Comparison of ENCODE assay signal across 11 cellular contexts in genomic region chr5:55437452-55437851, GRCh38.
DNase-seq lines count a peak whose midpoint lies in the region; ATAC-seq and TF ChIP-seq lines count a peak whose summit lies in the region.
"Had no signal": no experiment of that assay in that cellular context is flagged by ENCODE, and none has a peak within 500 bp of the region (broad histone marks: within the 10 kb centered on the region; RNA-seq: fewer than 3 reads in every experiment).

No MANE protein-coding gene starts in this region.

- H3K4me1 ChIP-seq in cardiac muscle cell (ENCODE audit: low read depth), result peaks cover 41% of the 10 kb centered on the region
- H3K4me1 ChIP-seq in duodenal mucosa (ENCODE audit: control insufficient read depth in 1 of 2, insufficient read depth in 2 of 2, low read length in 2 of 2), result peaks cover 0 to 19% of the 10 kb centered on the region in 2 donors
- H3K4me1 ChIP-seq in naive thymus-derived CD4-positive, alpha-beta T cell (ENCODE audit: control insufficient read depth in 2 of 2, insufficient read depth in 2 of 2, low read length in 2 of 2), result peaks cover 0 to 2% of the 10 kb centered on the region in 2 donors
- peaks cover 26% of the 10 kb centered on the region for H3K4me1 ChIP-seq in upper lobe of right lung

- TF ChIP-seq CTCF in cardiac muscle cell (IDR thresholded peaks at IDR 0.05; ENCODE audit: low read depth, low read length), result no peak
- no peak for TF ChIP-seq CTCF in upper lobe of right lung (IDR thresholded peaks at IDR 0.05)

- no peak overlapping the region for H3K4me3 ChIP-seq in cardiac muscle cell
- no peak overlapping the region for H3K4me3 ChIP-seq in duodenal mucosa (ENCODE audit: low read depth in 1 of 2, low read length in 2 of 2)
- no peak overlapping the region for H3K4me3 ChIP-seq in naive thymus-derived CD4-positive, alpha-beta T cell (ENCODE audit: low read length)
- no peak overlapping the region for H3K4me3 ChIP-seq in upper lobe of right lung
- H3K4me3 ChIP-seq: ovary had no signal

- peak overlapping the region; percentile 93 for H3K27ac ChIP-seq in cardiac muscle cell
- peak overlapping the region; percentile 28 for H3K27ac ChIP-seq in duodenal mucosa (ENCODE audit: low read depth, low read length)
- H3K27ac ChIP-seq in naive thymus-derived CD4-positive, alpha-beta T cell (ENCODE audit: low read depth, low read length), result no peak overlapping the region
- H3K27ac ChIP-seq in upper lobe of right lung, result peak overlapping the region; percentile 73

- ATAC-seq in left ventricle myocardium superior, result no peak
- ATAC-seq in naive thymus-derived CD4-positive, alpha-beta T cell, result no peak
- ATAC-seq in upper lobe of right lung, result no peak
- no peak for ATAC-seq in HG02970 (IDR thresholded peaks at IDR 0.05; ENCODE audit: low FRiP score, unreplicated experiment)
- no peak for ATAC-seq in left colon

- DNase-seq in cardiac muscle cell (ENCODE audit: low read depth in 1 of 2, low spot score in 1 of 2) (no peak), left ventricle myocardium superior (no peak), upper lobe of right lung (no peak), NCI-H510A (lab: John Stamatoyannopoulos, UW) (no peak), left colon (no peak)
- DNase-seq in naive thymus-derived CD4-positive, alpha-beta T cell, result no peak
- DNase-seq: activated CD8-positive, alpha-beta memory T cell treated with anti-CD3 and anti-CD28 coated beads, Interleukin-2, amount 50 U/mL, for 48 hours had no signal

- H3K36me3 Mint-ChIP-seq in naive thymus-derived CD4-positive, alpha-beta T cell, result peaks cover 37 to 56% (median 52%) of the 10 kb centered on the region in 5 donors

- H3K9me3 ChIP-seq in cardiac muscle cell (ENCODE audit: low read depth), result no peaks in the 10 kb centered on the region
- no peaks in the 10 kb centered on the region for H3K9me3 ChIP-seq in duodenal mucosa (ENCODE audit: control insufficient read depth in 1 of 2, low read length in 2 of 2)
- peaks cover 0 to 17% (median 0%) of the 10 kb centered on the region in 3 experiments for H3K9me3 ChIP-seq in naive thymus-derived CD4-positive, alpha-beta T cell (ENCODE audit: control insufficient read depth in 2 of 3, low read length in 3 of 3)
- H3K9me3 ChIP-seq in upper lobe of right lung, result no peaks in the 10 kb centered on the region
- H3K9me3 ChIP-seq: ovary had no signal

- no peaks in the 10 kb centered on the region for H3K27me3 ChIP-seq in cardiac muscle cell
- H3K27me3 ChIP-seq in duodenal mucosa (ENCODE audit: control insufficient read depth in 1 of 2, insufficient read depth in 2 of 2, low read length in 2 of 2), result no peaks in the 10 kb centered on the region
- H3K27me3 ChIP-seq in naive thymus-derived CD4-positive, alpha-beta T cell (ENCODE audit: control insufficient read depth in 2 of 2, insufficient read depth in 2 of 2, low read length in 2 of 2), result no peaks in the 10 kb centered on the region
- H3K27me3 ChIP-seq in upper lobe of right lung, result no peaks in the 10 kb centered on the region
- H3K27me3 ChIP-seq: ovary had no signal

- intact Hi-C loops in left ventricle myocardium superior (cut with micrococcal nuclease) (no loop called here), upper lobe of right lung (cut with DNase I) (no loop called here), left colon (cut with DNase I, micrococcal nuclease) (no loop called here)
- intact Hi-C loops in naive thymus-derived CD4-positive, alpha-beta T cell (cut with micrococcal nuclease), result no loop called here

- POLR2A ChIA-PET in naive thymus-derived CD4-positive, alpha-beta T cell (lab: Charles Lee), result no interaction called here

- H3K36me3 ChIP-seq in cardiac muscle cell, result no peaks in the 10 kb centered on the region
- peaks cover 16 to 21% of the 10 kb centered on the region in 2 donors for H3K36me3 ChIP-seq in duodenal mucosa (ENCODE audit: control insufficient read depth in 1 of 2, insufficient read depth in 2 of 2, low read length in 2 of 2)
- H3K36me3 ChIP-seq in naive thymus-derived CD4-positive, alpha-beta T cell (ENCODE audit: control insufficient read depth in 2 of 3, insufficient read depth in 3 of 3, low read length in 3 of 3), result peaks cover 0 to 10% (median 0%) of the 10 kb centered on the region in 3 experiments
- peaks cover 10% of the 10 kb centered on the region for H3K36me3 ChIP-seq in upper lobe of right lung
- H3K36me3 ChIP-seq: ovary had no signal

- peaks cover 10 to 35% (median 31%) of the 10 kb centered on the region in 7 donors for H3K4me1 Mint-ChIP-seq in naive thymus-derived CD4-positive, alpha-beta T cell

- peak overlapping the region in 5 of 9 donors; percentile 0 to 59 (median 20) for H3K27ac Mint-ChIP-seq in naive thymus-derived CD4-positive, alpha-beta T cell
- H3K27ac Mint-ChIP-seq: T-helper 2 cell treated with Interferon-gamma antibody and Interleukin-4, amounts not matched to agents 5 μg/mL and 100 μg/mL, for 36 hours had no signal

- CTCF ChIA-PET in naive thymus-derived CD4-positive, alpha-beta T cell (lab: Charles Lee), result no interaction called here

- no peaks in the 10 kb centered on the region for H3K27me3 Mint-ChIP-seq in naive thymus-derived CD4-positive, alpha-beta T cell

- H3K9me3 Mint-ChIP-seq in naive thymus-derived CD4-positive, alpha-beta T cell, result peaks cover 10 to 38% (median 25%) of the 10 kb centered on the region in 11 donors

- H3K4me3 Mint-ChIP-seq in naive thymus-derived CD4-positive, alpha-beta T cell, result no peak overlapping the region
- H3K4me3 Mint-ChIP-seq: T-helper 2 cell treated with Interferon-gamma antibody and Interleukin-4, amounts not matched to agents 5 μg/mL and 100 μg/mL, for 36 hours had no signal

- H3K9ac ChIP-seq in duodenal mucosa (ENCODE audit: low read depth in 1 of 2, low read length in 2 of 2), result no peak overlapping the region
